In genomic region chr2:84800194-84800805, GRCh38 we compare ENCODE assay signal across 10 cellular contexts.
DNase-seq lines count a peak whose midpoint lies in the region; ATAC-seq and TF ChIP-seq lines count a peak whose summit lies in the region.
"Had no signal": no experiment of that assay in that cellular context is flagged by ENCODE, and none has a peak within 500 bp of the region (broad histone marks: within the 10 kb centered on the region; RNA-seq: fewer than 3 reads in every experiment).

No MANE protein-coding gene starts in this region.

- TF ChIP-seq EP300 in gastroesophageal sphincter (IDR thresholded peaks at IDR 0.05) = no peak

- H3K27me3 ChIP-seq in gastroesophageal sphincter = no peaks in the 10 kb centered on the region
- no peaks in the 10 kb centered on the region for H3K27me3 ChIP-seq in H7 (ENCODE audit: control insufficient read depth, insufficient read depth, low read length)

- no peak for TF ChIP-seq POLR2A in gastroesophageal sphincter (IDR thresholded peaks at IDR 0.05)

- DNase-seq in DMS153 (lab: John Stamatoyannopoulos, UW) (no peak), H7 (no peak), COLO668 (lab: John Stamatoyannopoulos, UW; ENCODE audit: unreplicated experiment) (no peak)
- DNase-seq: left colon, nucleus accumbens had no signal

- H3K36me3 ChIP-seq in gastroesophageal sphincter (no peaks in the 10 kb centered on the region), H7 (replicated peaks; ENCODE audit: control insufficient read depth, insufficient read depth, low read length) (no peaks in the 10 kb centered on the region)

- ATAC-seq in GM18498 (IDR thresholded peaks at IDR 0.05; ENCODE audit: unreplicated experiment) (peak; percentile 85), GM19372 (IDR thresholded peaks at IDR 0.05; ENCODE audit: low read depth, unreplicated experiment) (peak; percentile 67), HG02973 (IDR thresholded peaks at IDR 0.05; ENCODE audit: unreplicated experiment) (peak; percentile 94), gastroesophageal sphincter (no peak)
- ATAC-seq: left colon had no signal

- H3K27me3 Mint-ChIP-seq in T-helper 1 cell treated with Interleukin-12 subunit alpha and Interleukin-12 subunit beta and Interleukin-4 antibody, amounts not matched to agents 30 μg/mL and 1 μg/mL, for 36 hours (ENCODE audit: low read depth) = peaks cover 7% of the 10 kb centered on the region

- no peak overlapping the region for H3K27ac Mint-ChIP-seq in T-helper 1 cell treated with Interleukin-12 subunit alpha and Interleukin-12 subunit beta and Interleukin-4 antibody, amounts not matched to agents 30 μg/mL and 1 μg/mL, for 36 hours

- peaks cover 14% of the 10 kb centered on the region for H3K4me1 Mint-ChIP-seq in T-helper 1 cell treated with Interleukin-12 subunit alpha and Interleukin-12 subunit beta and Interleukin-4 antibody, amounts not matched to agents 30 μg/mL and 1 μg/mL, for 36 hours (ENCODE audit: low read depth)

- peaks cover 11% of the 10 kb centered on the region for H3K9me3 Mint-ChIP-seq in T-helper 1 cell treated with Interleukin-12 subunit alpha and Interleukin-12 subunit beta and Interleukin-4 antibody, amounts not matched to agents 30 μg/mL and 1 μg/mL, for 36 hours

- TF ChIP-seq CTCF in gastroesophageal sphincter (IDR thresholded peaks at IDR 0.05) = no peak

- no peak overlapping the region for H3K4me3 ChIP-seq in gastroesophageal sphincter
- H3K4me3 ChIP-seq in H7 (ENCODE audit: insufficient read depth, low read depth, low read length) = no peak overlapping the region

- peak overlapping the region; percentile 32 for H3K4me3 Mint-ChIP-seq in T-helper 1 cell treated with Interleukin-12 subunit alpha and Interleukin-12 subunit beta and Interleukin-4 antibody, amounts not matched to agents 30 μg/mL and 1 μg/mL, for 36 hours

- H3K9me3 ChIP-seq in gastroesophageal sphincter = peaks cover 0 to 4% (median 0%) of the 10 kb centered on the region in 3 donors

- H3K4me1 ChIP-seq in gastroesophageal sphincter = no peaks in the 10 kb centered on the region

- peaks cover 1% of the 10 kb centered on the region for H3K36me3 Mint-ChIP-seq in T-helper 1 cell treated with Interleukin-12 subunit alpha and Interleukin-12 subunit beta and Interleukin-4 antibody, amounts not matched to agents 30 μg/mL and 1 μg/mL, for 36 hours (ENCODE audit: low read depth)

- 36 to 69% methylated on average over 1 of the region's 1 CpG for WGBS in gastroesophageal sphincter (ENCODE audit: low coverage in 1 of 2), 2 donors

- H3K27ac ChIP-seq in gastroesophageal sphincter = no peak overlapping the region
